8 cellular contexts compared by ENCODE assay signal in genomic region chr7:6530626-6531491, GRCh38. TPM values are rescaled to one million over a fixed set of nuclear protein-coding genes. Genes with fewer than 3 reads are reported as not detected.
DNase-seq lines count a peak whose midpoint lies in the region; ATAC-seq and TF ChIP-seq lines count a peak whose summit lies in the region.

No MANE protein-coding gene starts in this region.

- no peak for TF ChIP-seq POLR2A in spleen (IDR thresholded peaks at IDR 0.05)

- no peaks in the 10 kb centered on the region for H3K36me3 Mint-ChIP-seq in activated CD8-positive, alpha-beta memory T cell treated with anti-CD3 and anti-CD28 coated beads, Interleukin-2, amount 10 ng/mL, durations not matched to agents 7 days and 5 days
- no peaks in the 10 kb centered on the region for H3K36me3 Mint-ChIP-seq in HFFc6 (ENCODE audit: low read depth)

- no peaks in the 10 kb centered on the region for H3K9me3 Mint-ChIP-seq in activated CD8-positive, alpha-beta memory T cell treated with anti-CD3 and anti-CD28 coated beads, Interleukin-2, amount 10 ng/mL, durations not matched to agents 7 days and 5 days (ENCODE audit: low read depth)
- no peaks in the 10 kb centered on the region for H3K9me3 Mint-ChIP-seq in HFFc6

- TF ChIP-seq CTCF in GM12864 (IDR thresholded peaks at IDR 0.05; ENCODE audit: low read depth, low read length, missing control alignments) (no peak), fibroblast of the aortic adventitia (IDR thresholded peaks at IDR 0.05; ENCODE audit: insufficient read depth, low read length) (no peak), spleen (IDR thresholded peaks at IDR 0.05 in 8 of 11, conservative IDR thresholded peaks at IDR 0.05 in 3 of 11) (no peak), HFFc6 (IDR thresholded peaks at IDR 0.05) (no peak)

- H3K4me3 ChIP-seq in GM12864 (ENCODE audit: low read depth, low read length) (peak overlapping the region; percentile 72), HUES48 (ENCODE audit: low read depth, low read length) (peak overlapping the region; percentile 80), fibroblast of the aortic adventitia (ENCODE audit: low read depth, low read length) (peak overlapping the region; percentile 35), spleen (peak overlapping the region; percentile 20 to 80 (median 48))

- H3K4me1 ChIP-seq in HUES48 (ENCODE audit: control insufficient read depth, insufficient read depth, low read length) (no peaks in the 10 kb centered on the region; the same call in 1 of the 2 replicates), spleen (peaks cover 6 to 40% (median 22%) of the 10 kb centered on the region in 6 donors)

- peak overlapping the region; percentile 70 for H3K4me3 Mint-ChIP-seq in activated CD8-positive, alpha-beta memory T cell treated with anti-CD3 and anti-CD28 coated beads, Interleukin-2, amount 10 ng/mL, durations not matched to agents 7 days and 5 days
- H3K4me3 Mint-ChIP-seq in HFFc6: no peak overlapping the region

- in situ Hi-C loops in ACHN (cut with HindIII; ENCODE audit: low pct_ligation_motif_present, low pct_unique_long_range_greater_than_20kb, low sequenced_read_pairs): no loop called here

- WGBS in spleen, 5 donors: 2 to 3% (median 2%) methylated on average over 50 to 74 of the region's 74 CpGs

- H3K9ac ChIP-seq in HUES48 (ENCODE audit: low read depth, low read length): 0 out of 2 replicates have a peak overlapping the region, but pooled peaks have one; percentile 36

- DNase-seq in GM12864 (ENCODE audit: low read depth): no peak
- DNase-seq in activated CD8-positive, alpha-beta memory T cell treated with anti-CD3 and anti-CD28 coated beads, Interleukin-2, amount 10 ng/mL, durations not matched to agents 7 days and 5 days: peak; percentile 79
- DNase-seq in fibroblast of the aortic adventitia (ENCODE audit: low read depth): no peak
- DNase-seq in spleen: peak; percentile 87
- no peak for DNase-seq in HFFc6
- DNase-seq in NCI-H2196 (lab: John Stamatoyannopoulos, UW; ENCODE audit: unreplicated experiment): no peak
- no peak for DNase-seq in ACHN

- H3K27ac ChIP-seq in HUES48 (ENCODE audit: low read depth, low read length): no peak overlapping the region
- H3K27ac ChIP-seq in spleen: peak overlapping the region in 1 of 8 donors; percentile 30

- no peak overlapping the region for H3K27ac Mint-ChIP-seq in activated CD8-positive, alpha-beta memory T cell treated with anti-CD3 and anti-CD28 coated beads, Interleukin-2, amount 10 ng/mL, durations not matched to agents 7 days and 5 days
- no peak overlapping the region for H3K27ac Mint-ChIP-seq in HFFc6

- H3K9me3 ChIP-seq in HUES48 (ENCODE audit: control insufficient read depth, insufficient read depth, low read length) (no peaks in the 10 kb centered on the region), spleen (no peaks in the 10 kb centered on the region)

- peaks cover 25% of the 10 kb centered on the region for H3K4me1 Mint-ChIP-seq in activated CD8-positive, alpha-beta memory T cell treated with anti-CD3 and anti-CD28 coated beads, Interleukin-2, amount 10 ng/mL, durations not matched to agents 7 days and 5 days
- no peaks in the 10 kb centered on the region for H3K4me1 Mint-ChIP-seq in HFFc6 (ENCODE audit: low read depth)

- CTCF ChIA-PET in activated CD8-positive, alpha-beta memory T cell treated with anti-CD3 and anti-CD28 coated beads, Interleukin-2, amount 10 ng/mL, durations not matched to agents 7 days and 5 days (lab: Charles Lee): interaction anchor here (0.6 to 1.6 kb wide), 2 partner anchors 28 to 46 kb away, joined by 3 to 5 read pairs; no protein-coding TSS in a partner anchor

- peak; percentile 85 for ATAC-seq in activated CD8-positive, alpha-beta memory T cell treated with anti-CD3 and anti-CD28 coated beads, Interleukin-2, amount 10 ng/mL, durations not matched to agents 7 days and 5 days

- intact Hi-C loops in spleen (cut with DNase I; ENCODE audit: low total_unique reads): no loop called here

- H3K27me3 Mint-ChIP-seq in activated CD8-positive, alpha-beta memory T cell treated with anti-CD3 and anti-CD28 coated beads, Interleukin-2, amount 10 ng/mL, durations not matched to agents 7 days and 5 days: peaks cover 48% of the 10 kb centered on the region
- H3K27me3 Mint-ChIP-seq in HFFc6 (ENCODE audit: insufficient read depth): peaks cover 60% of the 10 kb centered on the region

- H3K27me3 ChIP-seq in HUES48 (ENCODE audit: control insufficient read depth, insufficient read depth, low read length) (peaks cover 88% of the 10 kb centered on the region), spleen (replicated peaks in 1 of 7) (peaks cover 0 to 83% (median 50%) of the 10 kb centered on the region in 7 donors)

- H3K36me3 ChIP-seq in HUES48 (ENCODE audit: control insufficient read depth, insufficient read depth, low read length) (no peaks in the 10 kb centered on the region), spleen (no peaks in the 10 kb centered on the region)

RNA-seq across cellular contexts. Expression of gene GRID2IP, which starts 20.4 kb away (rescaled TPM):
- total RNA-seq in activated CD8-positive, alpha-beta memory T cell treated with anti-CD3 and anti-CD28 coated beads, Interleukin-2, amount 10 ng/mL, durations not matched to agents 7 days and 5 days: under 1 TPM; 0.14 to 0.26 TPM
- total RNA-seq in fibroblast of the aortic adventitia (ENCODE audit: low replicate concordance) (not detected in 2 replicates), spleen (1 to 10 TPM in 1 of 7 donors, under 1 TPM in 5, not detected in 1; 0.23 to 1.0 (median 0.33) TPM)
- polyA plus RNA-seq in spleen: under 1 TPM in 2 of 3 donors, not detected in 1; 0.08 to 0.16 TPM
- not detected for total RNA-seq in HFFc6 (2021; fragmentation: NEBNext Ultra II Directional; extraction: Animal tissue kit (Norgen Biotek cat#: 25700))

RNA-seq across cellular contexts. Expression of gene ZDHHC4, which starts 46.4 kb away (rescaled TPM):
- 10 to 100 TPM; 30.1 to 33.2 TPM for total RNA-seq in activated CD8-positive, alpha-beta memory T cell treated with anti-CD3 and anti-CD28 coated beads, Interleukin-2, amount 10 ng/mL, durations not matched to agents 7 days and 5 days
- 51.2 and 63.8 TPM in 2 replicates for total RNA-seq in fibroblast of the aortic adventitia (ENCODE audit: low replicate concordance)
- 10 to 100 TPM; 30.9 to 46.4 (median 40.4) TPM for total RNA-seq in spleen
- polyA plus RNA-seq in spleen: 10 to 100 TPM; 26.6 to 37.2 (median 32.3) TPM
- total RNA-seq in HFFc6 (2021; fragmentation: NEBNext Ultra II Directional; extraction: Animal tissue kit (Norgen Biotek cat#: 25700)): 10 to 100 TPM; 18.4 to 27.7 (median 25.2) TPM

RNA-seq across cellular contexts. Expression of gene KDELR2, which starts 46.9 kb away (rescaled TPM):
- total RNA-seq in activated CD8-positive, alpha-beta memory T cell treated with anti-CD3 and anti-CD28 coated beads, Interleukin-2, amount 10 ng/mL, durations not matched to agents 7 days and 5 days: 10 to 100 TPM; 56.2 to 66.0 TPM
- total RNA-seq in fibroblast of the aortic adventitia (ENCODE audit: low replicate concordance): 57.0 and 434 TPM in 2 replicates
- total RNA-seq in spleen: 10 to 100 TPM; 55.4 to 77.9 (median 67.7) TPM
- polyA plus RNA-seq in spleen: 10 to 100 TPM; 20.8 to 36.1 (median 29.9) TPM
- total RNA-seq in HFFc6 (2021; fragmentation: NEBNext Ultra II Directional; extraction: Animal tissue kit (Norgen Biotek cat#: 25700)): 100 to 1,000 TPM; 367 to 473 (median 416) TPM

RNA-seq across cellular contexts. Expression of gene INTS15, which starts 59.0 kb away (rescaled TPM):
- total RNA-seq in activated CD8-positive, alpha-beta memory T cell treated with anti-CD3 and anti-CD28 coated beads, Interleukin-2, amount 10 ng/mL, durations not matched to agents 7 days and 5 days: 10 to 100 TPM; 40.4 to 42.4 TPM
- total RNA-seq in fibroblast of the aortic adventitia (ENCODE audit: low replicate concordance): 8.7 and 10.8 TPM in 2 replicates
- total RNA-seq in spleen: 10 to 100 TPM; 29.8 to 43.9 (median 37.8) TPM
- polyA plus RNA-seq in spleen: 10 to 100 TPM; 14.3 to 31.5 (median 27.2) TPM
- 10 to 100 TPM; 14.9 to 17.9 (median 17.4) TPM for total RNA-seq in HFFc6 (2021; fragmentation: NEBNext Ultra II Directional; extraction: Animal tissue kit (Norgen Biotek cat#: 25700))

Comparison
In these comparisons a context has a peak if more than half of its experiments do, and no peak if none do; other contexts are left out.
1. DNase-seq: peak in activated CD8-positive, alpha-beta memory T cell treated with anti-CD3 and anti-CD28 coated beads, Interleukin-2, amount 10 ng/mL, durations not matched to agents 7 days and 5 days (single experiment) and spleen (single experiment); none in GM12864 (single experiment), fibroblast of the aortic adventitia (single experiment), HFFc6 (single experiment), NCI-H2196 (single experiment) and ACHN (single experiment).
2. Peak in every context shown above with its lines, with median percentiles within 50 percentile points of each other: H3K4me3 ChIP-seq.